ENCODE assay signal across 8 cellular contexts in genomic region chr16:30186782-30187555, GRCh38. TPM values are rescaled to one million over a fixed set of nuclear protein-coding genes. Genes with fewer than 3 reads are reported as not detected.
DNase-seq lines count a peak whose midpoint lies in the region; ATAC-seq lines count a peak whose summit lies in the region.

No MANE protein-coding gene starts in this region.

- peak overlapping the region; percentile 75 to 97 (median 92); a peak in 21 of 22 replicates for H3K9ac ChIP-seq in BLaER1 treated with 17β-estradiol and CSF1 and Interleukin-3, amounts not matched to agents 10 nM and 100 nM

- H3K9me3 ChIP-seq in BLaER1 treated with 17β-estradiol and CSF1 and Interleukin-3, amounts not matched to agents 10 nM and 100 nM (replicated peaks in 1 of 11) = no peaks in the 10 kb centered on the region

- H3K4me3 ChIP-seq in BLaER1 treated with 17β-estradiol and CSF1 and Interleukin-3, amounts not matched to agents 10 nM and 100 nM = peak overlapping the region; percentile 88 to 100 (median 97); a peak in 19 of 20 replicates

- in situ Hi-C loops in KBM-7 (cut with MboI; ENCODE audit: low pct_unique_long_range_greater_than_20kb, low sequenced_read_pairs) = no loop called here

- peaks cover 10 to 44% (median 24%) of the 10 kb centered on the region in 11 experiments for H3K36me3 ChIP-seq in BLaER1 treated with 17β-estradiol and CSF1 and Interleukin-3, amounts not matched to agents 10 nM and 100 nM

- no peaks in the 10 kb centered on the region for H3K27me3 ChIP-seq in BLaER1 treated with 17β-estradiol and CSF1 and Interleukin-3, amounts not matched to agents 10 nM and 100 nM

- H3K4me1 ChIP-seq in BLaER1 treated with 17β-estradiol and CSF1 and Interleukin-3, amounts not matched to agents 10 nM and 100 nM = peaks cover 33 to 44% (median 39%) of the 10 kb centered on the region in 10 experiments

- peak overlapping the region; percentile 91 to 100 (median 99) for H3K4me2 ChIP-seq in BLaER1 treated with 17β-estradiol and CSF1 and Interleukin-3, amounts not matched to agents 10 nM and 100 nM

- DNase-seq in KBM-7 (peak; percentile 57), mucosa of gallbladder (ENCODE audit: low spot score) (peak; percentile 72), NCI-H2029 (lab: John Stamatoyannopoulos, UW) (no peak)
- peak; percentile 82 to 86 for DNase-seq in activated CD8-positive, alpha-beta memory T cell treated with anti-CD3 and anti-CD28 coated beads for 1 hour (ENCODE audit: extremely low read depth in 1 of 2, low read depth in 1 of 2)
- peak; percentile 89 for DNase-seq in effector CD4-positive, alpha-beta T cell
- peak; percentile 69 to 81 for DNase-seq in stimulated activated CD8-positive, alpha-beta memory T cell treated with anti-CD3 and anti-CD28 coated beads, Interleukin-7, amount 100 ng/mL, for 48 hours (ENCODE audit: extremely low read depth in 1 of 2, low read depth in 1 of 2)

- peak overlapping the region; percentile 77 to 98 (median 93) for H3K27ac ChIP-seq in BLaER1 treated with 17β-estradiol and CSF1 and Interleukin-3, amounts not matched to agents 10 nM and 100 nM

- H4K20me1 ChIP-seq in BLaER1 treated with 17β-estradiol and CSF1 and Interleukin-3, amounts not matched to agents 10 nM and 100 nM = peaks cover 5 to 43% (median 30%) of the 10 kb centered on the region in 11 experiments; a peak in 18 of 22 replicates

- ATAC-seq in GM19467 (IDR thresholded peaks at IDR 0.05; ENCODE audit: unreplicated experiment) = no peak

RNA-seq across cellular contexts. Expression of gene CORO1A, which starts 3.6 kb away (rescaled TPM):
- total RNA-seq in mucosa of gallbladder = 58.5 TPM

RNA-seq across cellular contexts. Expression of gene BOLA2B, which starts 6.5 kb away (rescaled TPM):
- total RNA-seq in mucosa of gallbladder = 59.4 TPM

RNA-seq across cellular contexts. Expression of gene SLX1A, which starts 6.7 kb away (rescaled TPM):
- total RNA-seq in mucosa of gallbladder = 70.4 TPM

RNA-seq across cellular contexts. Expression of gene SULT1A3, which starts 12.1 kb away (rescaled TPM):
- 19.4 TPM for total RNA-seq in mucosa of gallbladder
